In the genomic region with DNA sequence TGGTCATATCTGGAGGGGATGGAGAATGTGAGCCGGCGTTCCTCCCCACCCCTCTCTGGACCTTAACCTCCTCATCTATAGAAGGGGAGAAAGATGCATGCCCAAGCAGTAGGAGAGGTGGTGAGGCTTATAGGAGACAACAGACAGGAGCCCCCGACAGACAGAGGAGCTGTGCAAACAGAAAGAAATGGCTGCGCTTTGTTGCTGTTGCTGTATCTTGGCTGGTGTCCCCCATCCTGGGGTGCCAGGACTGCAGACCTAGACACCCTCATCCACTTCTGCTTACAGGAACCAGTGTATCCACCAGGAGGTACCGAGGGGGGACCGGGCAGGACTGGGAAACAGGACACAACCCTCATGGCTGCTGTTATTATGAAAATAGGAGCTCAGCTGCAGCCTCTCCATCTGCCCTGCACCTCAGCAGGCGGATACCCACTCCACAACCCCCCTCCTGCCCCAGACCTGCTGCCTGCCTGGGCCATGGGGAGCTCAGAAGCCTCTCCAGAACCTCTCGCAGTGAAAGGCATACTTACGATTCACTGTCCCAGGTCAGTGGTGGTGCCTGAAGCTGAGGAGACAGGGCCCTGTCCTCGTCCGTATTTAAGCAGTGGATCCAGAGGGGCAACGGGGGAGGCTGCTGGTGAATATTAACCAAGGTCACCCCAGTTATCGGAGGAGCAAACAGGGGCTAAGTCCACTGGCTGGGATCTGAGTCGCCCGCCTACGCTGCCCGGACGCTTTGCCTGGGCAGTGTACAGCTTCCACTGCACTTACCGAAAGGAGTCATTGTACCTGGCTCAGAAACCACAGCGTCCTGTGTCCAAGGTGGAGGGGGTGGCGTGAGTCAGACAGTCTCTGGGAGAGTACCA, we compare ENCODE assay signal across 1 cellular context.
TF ChIP-seq lines count a peak whose summit lies in the region.

A gene (minus strand): TSS at position 576 of the 869 bp plus-strand sequence. CDS start 5,365 bp downstream, outside the sequence.

TF ChIP-seq in HepG2, 621 proteins besides CTCF, POLR2A, EP300 and RAD21 (continued from another document and continues in another):
- TF ChIP-seq ZNF614 (CRISPR knock-in tag; IDR thresholded peaks at IDR 0.05; ENCODE audit: borderline replicate concordance) (peak; percentile 39; the same call in 1 of the 2 replicates), ZNF17 (CRISPR knock-in tag; IDR thresholded peaks at IDR 0.05) (peak; percentile 23; the same call in 1 of the 2 replicates), RFXANK (CRISPR knock-in tag; IDR thresholded peaks at IDR 0.05) (peak; percentile 86), TARDBP (CRISPR knock-in tag; IDR thresholded peaks at IDR 0.05) (peak; percentile 88), ZKSCAN8 (CRISPR knock-in tag; IDR thresholded peaks at IDR 0.05; ENCODE audit: borderline replicate concordance) (peak; percentile 71; the same call in 1 of the 2 replicates), ZFP62 (CRISPR knock-in tag; IDR thresholded peaks at IDR 0.05) (no peak), HOXA5 (CRISPR knock-in tag; IDR thresholded peaks at IDR 0.05) (peak; percentile 52), GABPA (IDR thresholded peaks at IDR 0.05; ENCODE audit: low read depth, low read length) (no peak), GABPA (CRISPR knock-in tag; IDR thresholded peaks at IDR 0.05; ENCODE audit: low read depth) (peak; percentile 47; the same call in 1 of the 2 replicates), MTF2 (CRISPR knock-in tag; IDR thresholded peaks at IDR 0.05; ENCODE audit: borderline replicate concordance) (no peak), AGO2 (optimal IDR thresholded peaks at IDR 0.05; ENCODE audit: low read depth, low read length) (peak; percentile 96), TRIM24 (CRISPR knock-in tag; IDR thresholded peaks at IDR 0.05) (no peak), FOXO1 (CRISPR knock-in tag; IDR thresholded peaks at IDR 0.05) (peak; percentile 93), ELF4 (CRISPR knock-in tag; IDR thresholded peaks at IDR 0.05; ENCODE audit: borderline replicate concordance) (no peak; the same call in 1 of the 2 replicates), TAF15 (IDR thresholded peaks at IDR 0.05; ENCODE audit: low read depth, low read length, poor library complexity, severe bottlenecking) (no peak), SMC3 (IDR thresholded peaks at IDR 0.05; ENCODE audit: low read length) (no peak; the same call in 1 of the 2 replicates), ZNF431 (CRISPR knock-in tag; IDR thresholded peaks at IDR 0.05; ENCODE audit: borderline replicate concordance, low read depth) (no peak), HIVEP1 (CRISPR knock-in tag; IDR thresholded peaks at IDR 0.05) (peak; percentile 61; the same call in 1 of the 2 replicates), YY1 (IDR thresholded peaks at IDR 0.05; ENCODE audit: insufficient read depth, insufficient replicate concordance, low read depth, low read length) (peak; percentile 34), PCBP2 (optimal IDR thresholded peaks at IDR 0.05; ENCODE audit: low read depth, low read length, poor library complexity, severe bottlenecking) (peak; percentile 31), SUZ12 (IDR thresholded peaks at IDR 0.05; ENCODE audit: low read depth, low read length) (no peak), KLF6 (CRISPR knock-in tag; IDR thresholded peaks at IDR 0.05) (peak; percentile 57; the same call in 1 of the 2 replicates), ZBTB42 (CRISPR knock-in tag; IDR thresholded peaks at IDR 0.05) (peak; percentile 69; the same call in 1 of the 2 replicates), ZNF713 (CRISPR knock-in tag; IDR thresholded peaks at IDR 0.05) (no peak; the same call in 1 of the 2 replicates), ZFP82 (CRISPR knock-in tag; IDR thresholded peaks at IDR 0.05; ENCODE audit: borderline replicate concordance) (no peak), ZSCAN30 (CRISPR knock-in tag; IDR thresholded peaks at IDR 0.05) (peak; percentile 90; the same call in 1 of the 2 replicates), SIX1 (CRISPR knock-in tag; IDR thresholded peaks at IDR 0.05; ENCODE audit: borderline replicate concordance) (no peak), NR3C1 (CRISPR knock-in tag; IDR thresholded peaks at IDR 0.05) (no peak), POLR2AphosphoS2 (IDR thresholded peaks at IDR 0.05; ENCODE audit: low read depth, low read length) (peak; percentile 74; the same call in 1 of the 2 replicates)
- TF ChIP-seq, protein P1, sequence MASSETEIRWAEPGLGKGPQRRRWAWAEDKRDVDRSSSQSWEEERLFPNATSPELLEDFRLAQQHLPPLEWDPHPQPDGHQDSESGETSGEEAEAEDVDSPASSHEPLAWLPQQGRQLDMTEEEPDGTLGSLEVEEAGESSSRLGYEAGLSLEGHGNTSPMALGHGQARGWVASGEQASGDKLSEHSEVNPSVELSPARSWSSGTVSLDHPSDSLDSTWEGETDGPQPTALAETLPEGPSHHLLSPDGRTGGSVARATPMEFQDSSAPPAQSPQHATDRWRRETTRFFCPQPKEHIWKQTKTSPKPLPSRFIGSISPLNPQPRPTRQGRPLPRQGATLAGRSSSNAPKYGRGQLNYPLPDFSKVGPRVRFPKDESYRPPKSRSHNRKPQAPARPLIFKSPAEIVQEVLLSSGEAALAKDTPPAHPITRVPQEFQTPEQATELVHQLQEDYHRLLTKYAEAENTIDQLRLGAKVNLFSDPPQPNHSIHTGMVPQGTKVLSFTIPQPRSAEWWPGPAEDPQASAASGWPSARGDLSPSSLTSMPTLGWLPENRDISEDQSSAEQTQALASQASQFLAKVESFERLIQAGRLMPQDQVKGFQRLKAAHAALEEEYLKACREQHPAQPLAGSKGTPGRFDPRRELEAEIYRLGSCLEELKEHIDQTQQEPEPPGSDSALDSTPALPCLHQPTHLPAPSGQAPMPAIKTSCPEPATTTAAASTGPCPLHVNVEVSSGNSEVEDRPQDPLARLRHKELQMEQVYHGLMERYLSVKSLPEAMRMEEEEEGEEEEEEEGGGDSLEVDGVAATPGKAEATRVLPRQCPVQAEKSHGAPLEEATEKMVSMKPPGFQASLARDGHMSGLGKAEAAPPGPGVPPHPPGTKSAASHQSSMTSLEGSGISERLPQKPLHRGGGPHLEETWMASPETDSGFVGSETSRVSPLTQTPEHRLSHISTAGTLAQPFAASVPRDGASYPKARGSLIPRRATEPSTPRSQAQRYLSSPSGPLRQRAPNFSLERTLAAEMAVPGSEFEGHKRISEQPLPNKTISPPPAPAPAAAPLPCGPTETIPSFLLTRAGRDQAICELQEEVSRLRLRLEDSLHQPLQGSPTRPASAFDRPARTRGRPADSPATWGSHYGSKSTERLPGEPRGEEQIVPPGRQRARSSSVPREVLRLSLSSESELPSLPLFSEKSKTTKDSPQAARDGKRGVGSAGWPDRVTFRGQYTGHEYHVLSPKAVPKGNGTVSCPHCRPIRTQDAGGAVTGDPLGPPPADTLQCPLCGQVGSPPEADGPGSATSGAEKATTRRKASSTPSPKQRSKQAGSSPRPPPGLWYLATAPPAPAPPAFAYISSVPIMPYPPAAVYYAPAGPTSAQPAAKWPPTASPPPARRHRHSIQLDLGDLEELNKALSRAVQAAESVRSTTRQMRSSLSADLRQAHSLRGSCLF (CRISPR knock-in tag; IDR thresholded peaks at IDR 0.05; ENCODE audit: borderline replicate concordance): no peak
- TF ChIP-seq, protein P2, sequence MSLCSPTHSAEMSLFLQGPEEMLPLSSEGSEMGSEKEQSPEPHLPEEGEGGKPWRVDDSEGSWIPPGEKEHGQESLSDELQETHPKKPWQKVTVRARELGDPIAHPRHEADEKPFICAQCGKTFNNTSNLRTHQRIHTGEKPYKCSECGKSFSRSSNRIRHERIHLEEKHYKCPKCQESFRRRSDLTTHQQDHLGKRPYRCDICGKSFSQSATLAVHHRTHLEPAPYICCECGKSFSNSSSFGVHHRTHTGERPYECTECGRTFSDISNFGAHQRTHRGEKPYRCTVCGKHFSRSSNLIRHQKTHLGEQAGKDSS (CRISPR knock-in tag; IDR thresholded peaks at IDR 0.05; ENCODE audit: borderline replicate concordance, low read depth): peak; percentile 97; the same call in 1 of the 2 replicates
- TF ChIP-seq, protein P3, sequence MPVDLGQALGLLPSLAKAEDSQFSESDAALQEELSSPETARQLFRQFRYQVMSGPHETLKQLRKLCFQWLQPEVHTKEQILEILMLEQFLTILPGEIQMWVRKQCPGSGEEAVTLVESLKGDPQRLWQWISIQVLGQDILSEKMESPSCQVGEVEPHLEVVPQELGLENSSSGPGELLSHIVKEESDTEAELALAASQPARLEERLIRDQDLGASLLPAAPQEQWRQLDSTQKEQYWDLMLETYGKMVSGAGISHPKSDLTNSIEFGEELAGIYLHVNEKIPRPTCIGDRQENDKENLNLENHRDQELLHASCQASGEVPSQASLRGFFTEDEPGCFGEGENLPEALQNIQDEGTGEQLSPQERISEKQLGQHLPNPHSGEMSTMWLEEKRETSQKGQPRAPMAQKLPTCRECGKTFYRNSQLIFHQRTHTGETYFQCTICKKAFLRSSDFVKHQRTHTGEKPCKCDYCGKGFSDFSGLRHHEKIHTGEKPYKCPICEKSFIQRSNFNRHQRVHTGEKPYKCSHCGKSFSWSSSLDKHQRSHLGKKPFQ (CRISPR knock-in tag; IDR thresholded peaks at IDR 0.05; ENCODE audit: insufficient replicate concordance): no peak
- TF ChIP-seq, protein P4, sequence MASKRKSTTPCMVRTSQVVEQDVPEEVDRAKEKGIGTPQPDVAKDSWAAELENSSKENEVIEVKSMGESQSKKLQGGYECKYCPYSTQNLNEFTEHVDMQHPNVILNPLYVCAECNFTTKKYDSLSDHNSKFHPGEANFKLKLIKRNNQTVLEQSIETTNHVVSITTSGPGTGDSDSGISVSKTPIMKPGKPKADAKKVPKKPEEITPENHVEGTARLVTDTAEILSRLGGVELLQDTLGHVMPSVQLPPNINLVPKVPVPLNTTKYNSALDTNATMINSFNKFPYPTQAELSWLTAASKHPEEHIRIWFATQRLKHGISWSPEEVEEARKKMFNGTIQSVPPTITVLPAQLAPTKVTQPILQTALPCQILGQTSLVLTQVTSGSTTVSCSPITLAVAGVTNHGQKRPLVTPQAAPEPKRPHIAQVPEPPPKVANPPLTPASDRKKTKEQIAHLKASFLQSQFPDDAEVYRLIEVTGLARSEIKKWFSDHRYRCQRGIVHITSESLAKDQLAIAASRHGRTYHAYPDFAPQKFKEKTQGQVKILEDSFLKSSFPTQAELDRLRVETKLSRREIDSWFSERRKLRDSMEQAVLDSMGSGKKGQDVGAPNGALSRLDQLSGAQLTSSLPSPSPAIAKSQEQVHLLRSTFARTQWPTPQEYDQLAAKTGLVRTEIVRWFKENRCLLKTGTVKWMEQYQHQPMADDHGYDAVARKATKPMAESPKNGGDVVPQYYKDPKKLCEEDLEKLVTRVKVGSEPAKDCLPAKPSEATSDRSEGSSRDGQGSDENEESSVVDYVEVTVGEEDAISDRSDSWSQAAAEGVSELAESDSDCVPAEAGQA (IDR thresholded peaks at IDR 0.05; ENCODE audit: low read depth): no peak; the same call in 1 of the 2 replicates
- TF ChIP-seq, protein P4 (CRISPR knock-in tag; IDR thresholded peaks at IDR 0.05; ENCODE audit: borderline replicate concordance): no peak; the same call in 1 of the 2 replicates
- TF ChIP-seq, protein P5, sequence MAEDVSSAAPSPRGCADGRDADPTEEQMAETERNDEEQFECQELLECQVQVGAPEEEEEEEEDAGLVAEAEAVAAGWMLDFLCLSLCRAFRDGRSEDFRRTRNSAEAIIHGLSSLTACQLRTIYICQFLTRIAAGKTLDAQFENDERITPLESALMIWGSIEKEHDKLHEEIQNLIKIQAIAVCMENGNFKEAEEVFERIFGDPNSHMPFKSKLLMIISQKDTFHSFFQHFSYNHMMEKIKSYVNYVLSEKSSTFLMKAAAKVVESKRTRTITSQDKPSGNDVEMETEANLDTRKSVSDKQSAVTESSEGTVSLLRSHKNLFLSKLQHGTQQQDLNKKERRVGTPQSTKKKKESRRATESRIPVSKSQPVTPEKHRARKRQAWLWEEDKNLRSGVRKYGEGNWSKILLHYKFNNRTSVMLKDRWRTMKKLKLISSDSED (CRISPR knock-in tag; IDR thresholded peaks at IDR 0.05): no peak
- TF ChIP-seq, protein P6, sequence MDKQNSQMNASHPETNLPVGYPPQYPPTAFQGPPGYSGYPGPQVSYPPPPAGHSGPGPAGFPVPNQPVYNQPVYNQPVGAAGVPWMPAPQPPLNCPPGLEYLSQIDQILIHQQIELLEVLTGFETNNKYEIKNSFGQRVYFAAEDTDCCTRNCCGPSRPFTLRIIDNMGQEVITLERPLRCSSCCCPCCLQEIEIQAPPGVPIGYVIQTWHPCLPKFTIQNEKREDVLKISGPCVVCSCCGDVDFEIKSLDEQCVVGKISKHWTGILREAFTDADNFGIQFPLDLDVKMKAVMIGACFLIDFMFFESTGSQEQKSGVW (CRISPR knock-in tag; IDR thresholded peaks at IDR 0.05; ENCODE audit: borderline replicate concordance): no peak
- TF ChIP-seq, protein P7, sequence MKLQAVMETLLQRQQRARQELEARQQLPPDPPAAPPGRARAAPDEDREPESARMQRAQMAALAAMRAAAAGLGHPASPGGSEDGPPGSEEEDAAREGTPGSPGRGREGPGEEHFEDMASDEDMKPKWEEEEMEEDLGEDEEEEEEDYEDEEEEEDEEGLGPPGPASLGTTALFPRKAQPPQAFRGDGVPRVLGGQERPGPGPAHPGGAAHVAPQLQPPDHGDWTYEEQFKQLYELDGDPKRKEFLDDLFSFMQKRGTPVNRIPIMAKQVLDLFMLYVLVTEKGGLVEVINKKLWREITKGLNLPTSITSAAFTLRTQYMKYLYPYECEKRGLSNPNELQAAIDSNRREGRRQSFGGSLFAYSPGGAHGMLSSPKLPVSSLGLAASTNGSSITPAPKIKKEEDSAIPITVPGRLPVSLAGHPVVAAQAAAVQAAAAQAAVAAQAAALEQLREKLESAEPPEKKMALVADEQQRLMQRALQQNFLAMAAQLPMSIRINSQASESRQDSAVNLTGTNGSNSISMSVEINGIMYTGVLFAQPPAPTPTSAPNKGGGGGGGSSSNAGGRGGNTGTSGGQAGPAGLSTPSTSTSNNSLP (IDR thresholded peaks at IDR 0.05; ENCODE audit: low read depth, low read length): 0 out of 2 replicates have a peak, but pooled peaks have one; percentile 41
- TF ChIP-seq, protein P8, sequence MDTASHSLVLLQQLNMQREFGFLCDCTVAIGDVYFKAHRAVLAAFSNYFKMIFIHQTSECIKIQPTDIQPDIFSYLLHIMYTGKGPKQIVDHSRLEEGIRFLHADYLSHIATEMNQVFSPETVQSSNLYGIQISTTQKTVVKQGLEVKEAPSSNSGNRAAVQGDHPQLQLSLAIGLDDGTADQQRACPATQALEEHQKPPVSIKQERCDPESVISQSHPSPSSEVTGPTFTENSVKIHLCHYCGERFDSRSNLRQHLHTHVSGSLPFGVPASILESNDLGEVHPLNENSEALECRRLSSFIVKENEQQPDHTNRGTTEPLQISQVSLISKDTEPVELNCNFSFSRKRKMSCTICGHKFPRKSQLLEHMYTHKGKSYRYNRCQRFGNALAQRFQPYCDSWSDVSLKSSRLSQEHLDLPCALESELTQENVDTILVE (CRISPR knock-in tag; IDR thresholded peaks at IDR 0.05): 0 out of 2 replicates have a peak, but pooled peaks have one; percentile 35
